ENCODE assay signal across 29 cellular contexts in the genomic region with DNA sequence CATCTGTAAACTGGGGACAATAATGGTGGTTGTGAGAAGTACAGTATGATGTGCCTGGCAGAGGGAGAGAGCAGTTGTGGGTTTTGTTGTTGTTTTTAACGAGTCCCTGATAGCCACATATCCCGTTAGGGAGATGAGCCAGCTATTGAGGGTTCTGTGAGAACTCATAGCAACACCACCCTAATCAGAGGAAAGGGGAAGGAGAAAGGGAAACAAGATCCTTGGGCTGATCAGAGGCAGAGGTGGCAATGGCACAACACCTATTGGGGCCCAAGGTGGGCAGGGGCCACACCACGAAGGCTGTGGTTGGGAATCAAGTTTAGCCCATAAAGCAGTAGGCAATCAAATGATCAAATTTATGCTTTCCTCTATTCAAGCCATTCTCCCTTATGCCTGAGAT. TPM values are rescaled to one million over a fixed set of nuclear protein-coding genes. Genes with fewer than 3 reads are reported as not detected.
DNase-seq lines count a peak whose midpoint lies in the region; ATAC-seq, FAIRE-seq and TF ChIP-seq lines count a peak whose summit lies in the region.
"Had no signal": no experiment of that assay in that cellular context is flagged by ENCODE, and none has a peak within 500 bp of the region (broad histone marks: within the 10 kb centered on the region; RNA-seq: fewer than 3 reads in every experiment).

No MANE protein-coding gene starts in this region.

- CTCF ChIA-PET in activated naive CD4-positive, alpha-beta T cell treated with anti-CD3 and anti-CD28 coated beads, Interleukin-2, amount 10 ng/mL, durations not matched to agents 7 days and 5 days (lab: Charles Lee) = no interaction called here
- CTCF ChIA-PET in activated CD8-positive, alpha-beta memory T cell treated with anti-CD3 and anti-CD28 coated beads, Interleukin-2, amount 10 ng/mL, durations not matched to agents 7 days and 5 days (lab: Charles Lee) = no interaction called here

- no peak overlapping the region for H3K27ac Mint-ChIP-seq in activated naive CD4-positive, alpha-beta T cell treated with anti-CD3 and anti-CD28 coated beads, Interleukin-2, amount 10 ng/mL, durations not matched to agents 7 days and 5 days
- peak overlapping the region; percentile 10 for H3K27ac Mint-ChIP-seq in astrocyte (ENCODE audit: unreplicated experiment)
- peak overlapping the region in 1 of 2 donors; percentile 10 for H3K27ac Mint-ChIP-seq in natural killer cell treated with Interleukin-12 subunit alpha and Interleukin-12 subunit beta and Interleukin-15 and Interleukin-18, amount 100 ng/mL, for 72 hours
- peak overlapping the region; percentile 65 for H3K27ac Mint-ChIP-seq in type B pancreatic cell
- no peak overlapping the region for H3K27ac Mint-ChIP-seq in activated CD8-positive, alpha-beta memory T cell treated with anti-CD3 and anti-CD28 coated beads, Interleukin-2, amount 10 ng/mL, durations not matched to agents 7 days and 5 days

- no peak overlapping the region for H2AFZ ChIP-seq in astrocyte (ENCODE audit: low read depth, low read length)

- no peaks in the 10 kb centered on the region for H3K27me3 ChIP-seq in astrocyte (ENCODE audit: insufficient read depth, low read length)
- H3K27me3 ChIP-seq: BLaER1, foreskin keratinocyte, Peyer's patch, tibial nerve had no signal

- FAIRE-seq in astrocyte (lab: Jason Lieb, UNC) = no peak
- FAIRE-seq: H1, islet of Langerhans had no signal

- H3K4me3 ChIP-seq in astrocyte (ENCODE audit: insufficient read depth, low read depth, low read length) = no peak overlapping the region
- H3K4me3 ChIP-seq: BLaER1, mucosa of descending colon, Peyer's patch, tibial nerve had no signal

- no peak overlapping the region for H3K9ac ChIP-seq in astrocyte (ENCODE audit: low read length)
- H3K9ac ChIP-seq: BLaER1 had no signal

- H3K9me3 ChIP-seq in astrocyte (ENCODE audit: insufficient read depth, low read depth, low read length) = no peaks in the 10 kb centered on the region
- H3K9me3 ChIP-seq: BLaER1, mucosa of descending colon, Peyer's patch, tibial nerve had no signal

- H4K20me1 ChIP-seq in astrocyte (ENCODE audit: insufficient read depth, low read length) = no peaks in the 10 kb centered on the region

- no peak overlapping the region for H3K4me2 ChIP-seq in astrocyte (ENCODE audit: low read length)

- no peak for DNase-seq in activated naive CD4-positive, alpha-beta T cell treated with anti-CD3 and anti-CD28 coated beads, Interleukin-2, amount 10 ng/mL, durations not matched to agents 7 days and 5 days
- no peak for DNase-seq in activated naive CD4-positive, alpha-beta T cell treated with Interleukin-2 at 50 U/mL for 16 hours
- DNase-seq in astrocyte (ENCODE audit: low read depth) (no peak), type B pancreatic cell (ENCODE audit: extremely low spot score, unreplicated experiment) (no peak)
- DNase-seq in natural killer cell treated with Interleukin-12 subunit alpha and Interleukin-12 subunit beta and Interleukin-15 and Interleukin-18, amount 100 ng/mL, for 72 hours (ENCODE audit: low spot score) = no peak
- no peak for DNase-seq in activated CD8-positive, alpha-beta memory T cell treated with anti-CD3 and anti-CD28 coated beads, Interleukin-2, amount 50 U/mL, for 48 hours
- DNase-seq in activated CD8-positive, alpha-beta memory T cell treated with anti-CD3 and anti-CD28 coated beads, Interleukin-2, amount 10 ng/mL, durations not matched to agents 7 days and 5 days = no peak
- DNase-seq: activated CD4-positive, alpha-beta T cell treated with anti-CD3 and anti-CD28 coated beads for 48 hours; activated CD8-positive, alpha-beta memory T cell treated with anti-CD3 and anti-CD28 coated beads, Interleukin-2, amount 50 U/mL, for 4 hours; dermis blood vessel endothelial cell; foreskin keratinocyte; hypothalamus; mucosa of descending colon; NCI-H1417 treated with DMSO at 0.1 percent for 48 hours; NCI-H510A; nucleus accumbens; Peyer's patch; retina; stimulated activated CD4-positive, alpha-beta T cell treated with anti-CD3 and anti-CD28 coated beads, Interleukin-12 subunit alpha, Interleukin-12 subunit beta, amount 100 ng/mL, for 4 hours; stimulated activated CD4-positive, alpha-beta T cell treated with anti-CD3 and anti-CD28 coated beads, Interleukin-4, amount 100 ng/mL, for 4 hours; T-helper 2 cell had no signal

- H3K9me3 Mint-ChIP-seq in activated naive CD4-positive, alpha-beta T cell treated with anti-CD3 and anti-CD28 coated beads, Interleukin-2, amount 10 ng/mL, durations not matched to agents 7 days and 5 days = no peaks in the 10 kb centered on the region
- peaks cover 2% of the 10 kb centered on the region for H3K9me3 Mint-ChIP-seq in astrocyte (ENCODE audit: unreplicated experiment)
- H3K9me3 Mint-ChIP-seq in natural killer cell treated with Interleukin-12 subunit alpha and Interleukin-12 subunit beta and Interleukin-15 and Interleukin-18, amount 100 ng/mL, for 72 hours = no peaks in the 10 kb centered on the region
- no peaks in the 10 kb centered on the region for H3K9me3 Mint-ChIP-seq in type B pancreatic cell
- peaks cover 2% of the 10 kb centered on the region for H3K9me3 Mint-ChIP-seq in activated CD8-positive, alpha-beta memory T cell treated with anti-CD3 and anti-CD28 coated beads, Interleukin-2, amount 10 ng/mL, durations not matched to agents 7 days and 5 days (ENCODE audit: low read depth)
- H3K9me3 Mint-ChIP-seq: IgD-negative memory B cell; stimulated activated naive CD8-positive, alpha-beta T cell treated with anti-CD3 and anti-CD28 coated beads, Interleukin-15, Interleukin-2, amounts not matched to agents 100 ng/mL and 50 ng/mL, for 24 hours had no signal

- peaks cover 11% of the 10 kb centered on the region for H3K36me3 ChIP-seq in astrocyte (ENCODE audit: insufficient read depth, low read length)

- H3K4me1 ChIP-seq in astrocyte (ENCODE audit: insufficient read depth, low read length) = peaks cover 35% of the 10 kb centered on the region

- H3K27me3 Mint-ChIP-seq in activated naive CD4-positive, alpha-beta T cell treated with anti-CD3 and anti-CD28 coated beads, Interleukin-2, amount 10 ng/mL, durations not matched to agents 7 days and 5 days = peaks cover 19% of the 10 kb centered on the region
- H3K27me3 Mint-ChIP-seq in astrocyte (ENCODE audit: low read depth, unreplicated experiment) = no peaks in the 10 kb centered on the region
- H3K27me3 Mint-ChIP-seq in natural killer cell treated with Interleukin-12 subunit alpha and Interleukin-12 subunit beta and Interleukin-15 and Interleukin-18, amount 100 ng/mL, for 72 hours = no peaks in the 10 kb centered on the region
- H3K27me3 Mint-ChIP-seq in type B pancreatic cell = no peaks in the 10 kb centered on the region
- H3K27me3 Mint-ChIP-seq in activated CD8-positive, alpha-beta memory T cell treated with anti-CD3 and anti-CD28 coated beads, Interleukin-2, amount 10 ng/mL, durations not matched to agents 7 days and 5 days = no peaks in the 10 kb centered on the region
- H3K27me3 Mint-ChIP-seq: IgD-negative memory B cell had no signal

- peaks cover 31% of the 10 kb centered on the region for H3K36me3 Mint-ChIP-seq in activated naive CD4-positive, alpha-beta T cell treated with anti-CD3 and anti-CD28 coated beads, Interleukin-2, amount 10 ng/mL, durations not matched to agents 7 days and 5 days
- H3K36me3 Mint-ChIP-seq in astrocyte (ENCODE audit: low read depth, unreplicated experiment) = peaks cover 20% of the 10 kb centered on the region
- peaks cover 4% of the 10 kb centered on the region for H3K36me3 Mint-ChIP-seq in natural killer cell treated with Interleukin-12 subunit alpha and Interleukin-12 subunit beta and Interleukin-15 and Interleukin-18, amount 100 ng/mL, for 72 hours
- H3K36me3 Mint-ChIP-seq in type B pancreatic cell = peaks cover 4% of the 10 kb centered on the region
- H3K36me3 Mint-ChIP-seq in activated CD8-positive, alpha-beta memory T cell treated with anti-CD3 and anti-CD28 coated beads, Interleukin-2, amount 10 ng/mL, durations not matched to agents 7 days and 5 days = peaks cover 28% of the 10 kb centered on the region

- no peak for TF ChIP-seq CTCF in astrocyte (IDR thresholded peaks at IDR 0.05; ENCODE audit: insufficient read depth, low read depth, low read length)
- TF ChIP-seq CTCF in type B pancreatic cell (conservative IDR thresholded peaks at IDR 0.05) = no peak

- H3K4me3 Mint-ChIP-seq in activated naive CD4-positive, alpha-beta T cell treated with anti-CD3 and anti-CD28 coated beads, Interleukin-2, amount 10 ng/mL, durations not matched to agents 7 days and 5 days = peak overlapping the region; percentile 5
- H3K4me3 Mint-ChIP-seq in astrocyte (ENCODE audit: unreplicated experiment) (no peak overlapping the region), type B pancreatic cell (peak overlapping the region; percentile 57)
- peak overlapping the region; percentile 7 for H3K4me3 Mint-ChIP-seq in natural killer cell treated with Interleukin-12 subunit alpha and Interleukin-12 subunit beta and Interleukin-15 and Interleukin-18, amount 100 ng/mL, for 72 hours
- H3K4me3 Mint-ChIP-seq in activated CD8-positive, alpha-beta memory T cell treated with anti-CD3 and anti-CD28 coated beads, Interleukin-2, amount 10 ng/mL, durations not matched to agents 7 days and 5 days = no peak overlapping the region

- peaks cover 15% of the 10 kb centered on the region for H3K79me2 ChIP-seq in astrocyte (ENCODE audit: insufficient read depth, low read length)

- no peak for ATAC-seq in natural killer cell treated with Interleukin-12 subunit alpha and Interleukin-12 subunit beta and Interleukin-15 and Interleukin-18, amount 100 ng/mL, for 72 hours
- no peak for ATAC-seq in GM21529 (IDR thresholded peaks at IDR 0.05; ENCODE audit: unreplicated experiment)
- no peak for ATAC-seq in activated CD8-positive, alpha-beta memory T cell treated with anti-CD3 and anti-CD28 coated beads, Interleukin-2, amount 10 ng/mL, durations not matched to agents 7 days and 5 days
- ATAC-seq: foreskin keratinocyte, mucosa of descending colon had no signal

- H3K4me1 Mint-ChIP-seq in activated naive CD4-positive, alpha-beta T cell treated with anti-CD3 and anti-CD28 coated beads, Interleukin-2, amount 10 ng/mL, durations not matched to agents 7 days and 5 days = peaks cover 28% of the 10 kb centered on the region
- peaks cover 19% of the 10 kb centered on the region for H3K4me1 Mint-ChIP-seq in astrocyte (ENCODE audit: low read depth, unreplicated experiment)
- H3K4me1 Mint-ChIP-seq in natural killer cell treated with Interleukin-12 subunit alpha and Interleukin-12 subunit beta and Interleukin-15 and Interleukin-18, amount 100 ng/mL, for 72 hours (ENCODE audit: low read depth in 2 of 2) = peaks cover 23 to 27% of the 10 kb centered on the region in 2 donors
- peaks cover 28% of the 10 kb centered on the region for H3K4me1 Mint-ChIP-seq in type B pancreatic cell (ENCODE audit: unreplicated experiment)
- H3K4me1 Mint-ChIP-seq in activated CD8-positive, alpha-beta memory T cell treated with anti-CD3 and anti-CD28 coated beads, Interleukin-2, amount 10 ng/mL, durations not matched to agents 7 days and 5 days = peaks cover 21% of the 10 kb centered on the region

- H3K27ac ChIP-seq in astrocyte (ENCODE audit: low read depth, low read length) = peak overlapping the region; percentile 100
- H3K27ac ChIP-seq: 22Rv1, BLaER1 had no signal

RNA-seq across cellular contexts. Expression of a gene that starts 1.7 kb away (rescaled TPM):
- total RNA-seq in astrocyte = 93.9 and 95.0 TPM in 2 replicates
- total RNA-seq in natural killer cell treated with Interleukin-12 subunit alpha and Interleukin-12 subunit beta and Interleukin-15 and Interleukin-18, amount 100 ng/mL, for 72 hours = 10 to 100 TPM; 72.6 to 95.3 TPM
- total RNA-seq in type B pancreatic cell (ENCODE audit: low replicate concordance) = 96.6 and 101 TPM in 2 replicates
- 10 to 100 TPM; 75.3 to 96.2 TPM for total RNA-seq in activated CD8-positive, alpha-beta memory T cell treated with anti-CD3 and anti-CD28 coated beads, Interleukin-2, amount 10 ng/mL, durations not matched to agents 7 days and 5 days

RNA-seq across cellular contexts. Expression of a gene that starts 35.3 kb away (rescaled TPM):
- total RNA-seq in astrocyte (23.0 and 24.0 TPM in 2 replicates), type B pancreatic cell (ENCODE audit: low replicate concordance) (28.2 and 35.0 TPM in 2 replicates)
- total RNA-seq in natural killer cell treated with Interleukin-12 subunit alpha and Interleukin-12 subunit beta and Interleukin-15 and Interleukin-18, amount 100 ng/mL, for 72 hours = 10 to 100 TPM; 29.4 TPM
- 10 to 100 TPM; 24.3 to 26.4 TPM for total RNA-seq in activated CD8-positive, alpha-beta memory T cell treated with anti-CD3 and anti-CD28 coated beads, Interleukin-2, amount 10 ng/mL, durations not matched to agents 7 days and 5 days

RNA-seq across cellular contexts. Expression of a gene that starts 55.2 kb away (rescaled TPM):
- total RNA-seq in astrocyte (13.9 and 14.0 TPM in 2 replicates), type B pancreatic cell (ENCODE audit: low replicate concordance) (11.4 and 16.7 TPM in 2 replicates)
- 10 to 100 TPM; 10.8 to 11.2 TPM for total RNA-seq in natural killer cell treated with Interleukin-12 subunit alpha and Interleukin-12 subunit beta and Interleukin-15 and Interleukin-18, amount 100 ng/mL, for 72 hours
- 1 to 10 TPM; 7.2 to 7.6 TPM for total RNA-seq in activated CD8-positive, alpha-beta memory T cell treated with anti-CD3 and anti-CD28 coated beads, Interleukin-2, amount 10 ng/mL, durations not matched to agents 7 days and 5 days

Comparison
In these comparisons a context has a peak if more than half of its experiments do, and no peak if none do; other contexts are left out.
1. H3K27ac Mint-ChIP-seq: peak in astrocyte (single experiment) and type B pancreatic cell (single experiment); none in activated naive CD4-positive, alpha-beta T cell treated with anti-CD3 and anti-CD28 coated beads, Interleukin-2, amount 10 ng/mL, durations not matched to agents 7 days and 5 days (single experiment) and activated CD8-positive, alpha-beta memory T cell treated with anti-CD3 and anti-CD28 coated beads, Interleukin-2, amount 10 ng/mL, durations not matched to agents 7 days and 5 days (single experiment).
2. H3K4me3 Mint-ChIP-seq: peak in activated naive CD4-positive, alpha-beta T cell treated with anti-CD3 and anti-CD28 coated beads, Interleukin-2, amount 10 ng/mL, durations not matched to agents 7 days and 5 days (single experiment), natural killer cell treated with Interleukin-12 subunit alpha and Interleukin-12 subunit beta and Interleukin-15 and Interleukin-18, amount 100 ng/mL, for 72 hours (single experiment) and type B pancreatic cell (single experiment); none in astrocyte (single experiment) and activated CD8-positive, alpha-beta memory T cell treated with anti-CD3 and anti-CD28 coated beads, Interleukin-2, amount 10 ng/mL, durations not matched to agents 7 days and 5 days (single experiment).